1 cellular context compared by ENCODE assay signal in genomic region chr19:1084024-1084868, GRCh38.
TF ChIP-seq lines count a peak whose summit lies in the region.

No MANE protein-coding gene starts in this region.

TF ChIP-seq in HepG2, 621 proteins besides CTCF, POLR2A, EP300 and RAD21:
- TF ChIP-seq ZMYM3 (CRISPR knock-in tag; IDR thresholded peaks at IDR 0.05) (no peak), ZBTB33 (CRISPR knock-in tag; IDR thresholded peaks at IDR 0.05) (no peak), RBM22 (optimal IDR thresholded peaks at IDR 0.05; ENCODE audit: low read length) (peak; percentile 63), PAXIP1 (CRISPR knock-in tag; conservative IDR thresholded peaks at IDR 0.05) (no peak), KDM5B (CRISPR knock-in tag; IDR thresholded peaks at IDR 0.05; ENCODE audit: borderline replicate concordance) (no peak), ZNF775 (CRISPR knock-in tag; IDR thresholded peaks at IDR 0.05; ENCODE audit: borderline replicate concordance) (no peak), ZNF572 (CRISPR knock-in tag; IDR thresholded peaks at IDR 0.05) (0 out of 2 replicates have a peak, but pooled peaks have one; percentile 28), IKZF4 (CRISPR knock-in tag; IDR thresholded peaks at IDR 0.05; ENCODE audit: borderline replicate concordance, low read depth, not compliant biosample characterization) (no peak), ZNF616 (CRISPR knock-in tag; IDR thresholded peaks at IDR 0.05; ENCODE audit: low read depth) (no peak), AGO1 (IDR thresholded peaks at IDR 0.05; ENCODE audit: low read depth, low read length, poor library complexity, severe bottlenecking) (peak; percentile 39), ZKSCAN1 (IDR thresholded peaks at IDR 0.05; ENCODE audit: low read length) (no peak), MLX (CRISPR knock-in tag; IDR thresholded peaks at IDR 0.05) (no peak), AGO2 (optimal IDR thresholded peaks at IDR 0.05; ENCODE audit: low read depth, low read length) (peak; percentile 64), UBTF (CRISPR knock-in tag; IDR thresholded peaks at IDR 0.05) (no peak), HNRNPL (IDR thresholded peaks at IDR 0.05; ENCODE audit: low read depth, low read length) (0 out of 2 replicates have a peak, but pooled peaks have one; percentile 29), ZNF776 (CRISPR knock-in tag; IDR thresholded peaks at IDR 0.05) (no peak), SMAD9 (CRISPR knock-in tag; IDR thresholded peaks at IDR 0.05) (no peak), FOXP1 (IDR thresholded peaks at IDR 0.05) (no peak), FOXP1 (CRISPR knock-in tag; IDR thresholded peaks at IDR 0.05) (no peak)
TF ChIP-seq in HepG2: peak in this region for 5.
